In the genomic region with DNA sequence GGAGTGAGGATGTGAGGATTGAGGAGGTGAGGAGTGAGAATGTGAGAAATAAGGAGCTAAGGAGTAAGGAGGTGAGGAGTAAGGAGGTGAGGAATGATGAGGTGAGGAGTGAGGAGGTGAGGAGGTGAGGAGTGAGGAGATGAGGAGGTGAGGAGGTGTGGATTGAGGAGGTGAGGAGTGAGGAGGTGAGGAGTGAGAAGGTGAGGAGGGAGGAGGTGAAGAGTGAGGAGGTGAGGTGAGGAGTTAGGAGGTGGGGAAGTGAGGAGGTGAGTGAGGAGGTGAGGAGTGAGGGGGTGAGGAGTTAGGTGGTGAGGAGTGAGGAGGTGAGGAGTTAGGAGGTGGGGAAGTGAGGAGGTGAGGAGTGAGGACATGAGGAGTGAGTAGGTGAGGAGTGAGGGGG, we compare ENCODE assay signal across 27 cellular contexts.
DNase-seq lines count a peak whose midpoint lies in the region; ATAC-seq, FAIRE-seq and TF ChIP-seq lines count a peak whose summit lies in the region.
"Had no signal": no experiment of that assay in that cellular context is flagged by ENCODE, and none has a peak within 500 bp of the region (broad histone marks: within the 10 kb centered on the region; RNA-seq: fewer than 3 reads in every experiment).

No MANE protein-coding gene starts in this region.

- no peaks in the 10 kb centered on the region for H3K9me3 Mint-ChIP-seq in activated naive CD4-positive, alpha-beta T cell treated with anti-CD3 and anti-CD28 coated beads for 36 hours
- H3K9me3 Mint-ChIP-seq in activated naive CD4-positive, alpha-beta T cell treated with anti-CD3 and anti-CD28 coated beads, Interleukin-2, amount 50 U/mL, for 72 hours = no peaks in the 10 kb centered on the region
- H3K9me3 Mint-ChIP-seq in effector memory CD8-positive, alpha-beta T cell = no peaks in the 10 kb centered on the region
- H3K9me3 Mint-ChIP-seq: CD4-positive, CD25-positive, alpha-beta regulatory T cell; HFFc6 had no signal

- H3K4me3 Mint-ChIP-seq in activated naive CD4-positive, alpha-beta T cell treated with anti-CD3 and anti-CD28 coated beads for 36 hours = no peak overlapping the region
- H3K4me3 Mint-ChIP-seq in effector memory CD8-positive, alpha-beta T cell = no peak overlapping the region
- H3K4me3 Mint-ChIP-seq: CD4-positive, CD25-positive, alpha-beta regulatory T cell; HFFc6 had no signal

- no peak for FAIRE-seq in RCC 7860 (lab: Jason Lieb, UNC)
- FAIRE-seq: A204.1, D721Med, GM19239, H54 had no signal

- peaks cover 1% of the 10 kb centered on the region for H3K36me3 Mint-ChIP-seq in activated naive CD4-positive, alpha-beta T cell treated with anti-CD3 and anti-CD28 coated beads for 36 hours (ENCODE audit: low read depth)
- H3K36me3 Mint-ChIP-seq in activated naive CD4-positive, alpha-beta T cell treated with anti-CD3 and anti-CD28 coated beads, Interleukin-2, amount 50 U/mL, for 72 hours = no peaks in the 10 kb centered on the region
- H3K36me3 Mint-ChIP-seq in effector memory CD8-positive, alpha-beta T cell (ENCODE audit: insufficient read depth) = peaks cover 15% of the 10 kb centered on the region

- CTCF ChIA-PET in activated naive CD4-positive, alpha-beta T cell treated with anti-CD3 and anti-CD28 coated beads for 36 hours (lab: Charles Lee) = no interaction called here
- CTCF ChIA-PET in HEK293 (lab: Yijun Ruan, JAX) = no interaction called here

- intact Hi-C loops in activated naive CD4-positive, alpha-beta T cell treated with anti-CD3 and anti-CD28 coated beads for 36 hours (cut with micrococcal nuclease) = no loop called here

- H3K9me3 ChIP-seq in HEK293 (ENCODE audit: control insufficient read depth, insufficient read depth, low read depth, low read length) = no peaks in the 10 kb centered on the region
- H3K9me3 ChIP-seq: BLaER1, SJSA1 had no signal

- POLR2A ChIA-PET in HEK293 (lab: Yijun Ruan, JAX) = no interaction called here

- no peaks in the 10 kb centered on the region for H3K27me3 Mint-ChIP-seq in activated naive CD4-positive, alpha-beta T cell treated with anti-CD3 and anti-CD28 coated beads for 36 hours (ENCODE audit: low read depth)
- no peaks in the 10 kb centered on the region for H3K27me3 Mint-ChIP-seq in effector memory CD8-positive, alpha-beta T cell
- H3K27me3 Mint-ChIP-seq: CD4-positive, CD25-positive, alpha-beta regulatory T cell had no signal

- H3K27ac ChIP-seq in HEK293 (ENCODE audit: extremely low read depth, low read depth, low read length) = no peak overlapping the region
- H3K27ac ChIP-seq: BLaER1, HL-60, SJSA1 had no signal

- no peak for ATAC-seq in activated naive CD4-positive, alpha-beta T cell treated with anti-CD3 and anti-CD28 coated beads, Interleukin-2, amount 50 U/mL, for 72 hours
- no peak for ATAC-seq in effector memory CD8-positive, alpha-beta T cell (replicated peaks)
- no peak for ATAC-seq in HG03039 (IDR thresholded peaks at IDR 0.05; ENCODE audit: unreplicated experiment)
- ATAC-seq: PC-3 had no signal

- peak; percentile 1 for DNase-seq in activated naive CD4-positive, alpha-beta T cell treated with anti-CD3 and anti-CD28 coated beads for 36 hours
- DNase-seq in activated naive CD4-positive, alpha-beta T cell treated with anti-CD3 and anti-CD28 coated beads, Interleukin-2, amount 50 U/mL, for 72 hours (ENCODE audit: low spot score in 2 of 2) = no peak
- no peak for DNase-seq in effector memory CD8-positive, alpha-beta T cell
- DNase-seq in RCC 7860 (ENCODE audit: low spot score) (no peak), NCI-H1105 (lab: John Stamatoyannopoulos, UW) (no peak)
- DNase-seq: CD4-positive, CD25-positive, alpha-beta regulatory T cell; HFFc6; KBM-7; MV-4-11; NCI-H1105 treated with DMSO at 0.1 percent for 48 hours; NCI-H146; NCI-H2029; NCI-H446; NCI-H524 treated with DMSO at 0.1 percent for 48 hours; NCI-H774; PC-3; Right ventricle myocardium superior; RPMI8226 had no signal

- H3K4me1 ChIP-seq in HEK293 (ENCODE audit: control insufficient read depth, insufficient read depth, low read length) = no peaks in the 10 kb centered on the region
- H3K4me1 ChIP-seq: SJSA1 had no signal

- no peaks in the 10 kb centered on the region for H3K36me3 ChIP-seq in HEK293 (ENCODE audit: control insufficient read depth in 2 of 2, insufficient read depth in 1 of 2, low read length in 2 of 2)
- H3K36me3 ChIP-seq: BLaER1, SJSA1 had no signal

- H3K27ac Mint-ChIP-seq in activated naive CD4-positive, alpha-beta T cell treated with anti-CD3 and anti-CD28 coated beads for 36 hours = no peak overlapping the region
- H3K27ac Mint-ChIP-seq in activated naive CD4-positive, alpha-beta T cell treated with anti-CD3 and anti-CD28 coated beads, Interleukin-2, amount 50 U/mL, for 72 hours = no peak overlapping the region
- peak overlapping the region; percentile 16 to 54 for H3K27ac Mint-ChIP-seq in effector memory CD8-positive, alpha-beta T cell
- H3K27ac Mint-ChIP-seq: CD4-positive, CD25-positive, alpha-beta regulatory T cell; HFFc6 had no signal

- peaks cover 2% of the 10 kb centered on the region for H3K4me1 Mint-ChIP-seq in activated naive CD4-positive, alpha-beta T cell treated with anti-CD3 and anti-CD28 coated beads for 36 hours (ENCODE audit: low read depth)
- H3K4me1 Mint-ChIP-seq in effector memory CD8-positive, alpha-beta T cell (ENCODE audit: low read depth in 2 of 2) = peaks cover 0 to 6% of the 10 kb centered on the region in 2 donors

- no peak for TF ChIP-seq CTCF in HEK293 (tag by site-specific recombination; IDR thresholded peaks at IDR 0.05)

- H3K4me3 ChIP-seq in HEK293 (ENCODE audit: low read depth, low read length) = no peak overlapping the region
- H3K4me3 ChIP-seq: BLaER1, SJSA1 had no signal

TF ChIP-seq in HEK293, 187 proteins besides CTCF, POLR2A, EP300 and RAD21 (continues in another document):
- TF ChIP-seq FEZF1 (tag by site-specific recombination; IDR thresholded peaks at IDR 0.05) = no peak
- TF ChIP-seq ZNF530 (tag by site-specific recombination; IDR thresholded peaks at IDR 0.05; ENCODE audit: low read depth) = no peak
- TF ChIP-seq MZF1 (tag by site-specific recombination; IDR thresholded peaks at IDR 0.05; ENCODE audit: borderline replicate concordance) = no peak
- TF ChIP-seq, protein P1, sequence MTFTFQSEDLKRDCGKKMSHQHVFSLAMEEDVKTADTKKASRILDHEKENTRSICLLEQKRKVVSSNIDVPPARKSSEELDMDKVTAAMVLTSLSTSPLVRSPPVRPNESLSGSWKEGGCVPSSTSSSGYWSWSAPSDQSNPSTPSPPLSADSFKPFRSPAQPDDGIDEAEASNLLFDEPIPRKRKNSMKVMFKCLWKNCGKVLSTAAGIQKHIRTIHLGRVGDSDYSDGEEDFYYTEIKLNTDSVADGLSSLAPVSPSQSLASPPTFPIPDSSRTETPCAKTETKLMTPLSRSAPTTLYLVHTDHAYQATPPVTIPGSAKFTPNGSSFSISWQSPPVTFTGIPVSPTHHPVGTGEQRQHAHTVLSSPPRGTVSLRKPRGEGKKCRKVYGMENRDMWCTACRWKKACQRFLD (tag by site-specific recombination; IDR thresholded peaks at IDR 0.05) = no peak
- TF ChIP-seq ZNF366 (tag by site-specific recombination; conservative IDR thresholded peaks at IDR 0.05) = peak; percentile 71
- peak; percentile 89 for TF ChIP-seq ZFHX2 (tag by site-specific recombination; conservative IDR thresholded peaks at IDR 0.05)
- TF ChIP-seq PRDM6 (tag by site-specific recombination; IDR thresholded peaks at IDR 0.05) = no peak
- TF ChIP-seq ZNF513 (tag by site-specific recombination; IDR thresholded peaks at IDR 0.05) = no peak
- no peak for TF ChIP-seq ZFP41 (tag by site-specific recombination; IDR thresholded peaks at IDR 0.05; ENCODE audit: borderline replicate concordance)
- no peak for TF ChIP-seq GLIS2 (tag by site-specific recombination; IDR thresholded peaks at IDR 0.05)
- TF ChIP-seq ZNF701 (tag by site-specific recombination; IDR thresholded peaks at IDR 0.05) = no peak
- TF ChIP-seq ZSCAN5A (tag by site-specific recombination; IDR thresholded peaks at IDR 0.05) = 0 out of 2 replicates have a peak, but pooled peaks have one; percentile 72
- TF ChIP-seq ZNF560 (tag by site-specific recombination; IDR thresholded peaks at IDR 0.05; ENCODE audit: borderline replicate concordance) = no peak
- peak; percentile 96 for TF ChIP-seq EGR2 (tag by site-specific recombination; IDR thresholded peaks at IDR 0.05; ENCODE audit: low read depth)

Comparison
In these comparisons a context has a peak if more than half of its experiments do, and no peak if none do; other contexts are left out.
1. H3K27ac Mint-ChIP-seq: peak in effector memory CD8-positive, alpha-beta T cell (2 of 2); none in activated naive CD4-positive, alpha-beta T cell treated with anti-CD3 and anti-CD28 coated beads for 36 hours (single experiment) and activated naive CD4-positive, alpha-beta T cell treated with anti-CD3 and anti-CD28 coated beads, Interleukin-2, amount 50 U/mL, for 72 hours (0 of 2).